Comparison of ENCODE assay signal across 11 cellular contexts in the genomic region with DNA sequence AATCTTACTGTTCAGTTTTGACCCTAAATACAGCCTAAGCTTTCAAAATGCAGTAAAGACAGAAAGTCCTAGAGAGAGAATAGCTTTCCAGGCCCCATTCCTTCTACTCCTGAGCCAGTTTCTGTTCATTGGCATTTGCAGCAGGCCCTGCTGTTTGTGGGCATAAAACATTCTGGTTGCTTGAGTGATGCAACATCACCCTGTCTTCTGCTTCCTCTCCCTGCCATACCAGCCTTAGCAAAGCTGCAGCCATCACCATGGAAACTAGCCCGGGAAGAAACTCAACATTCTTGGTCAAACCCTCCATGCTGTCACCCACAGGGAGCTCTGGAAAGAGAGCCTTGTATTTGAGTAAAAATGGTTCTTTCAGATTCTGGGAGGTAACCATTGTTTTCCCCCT.
DNase-seq lines count a peak whose midpoint lies in the region; ATAC-seq and TF ChIP-seq lines count a peak whose summit lies in the region.
"Had no signal": no experiment of that assay in that cellular context is flagged by ENCODE, and none has a peak within 500 bp of the region (broad histone marks: within the 10 kb centered on the region; RNA-seq: fewer than 3 reads in every experiment).

No MANE protein-coding gene starts in this region.

- H3K4me1 ChIP-seq in gastrocnemius medialis: peaks cover 12 to 14% of the 10 kb centered on the region in 2 donors
- H3K4me1 ChIP-seq: colonic mucosa had no signal

- no peaks in the 10 kb centered on the region for H3K9me3 Mint-ChIP-seq in endothelial cell (ENCODE audit: unreplicated experiment)
- H3K9me3 Mint-ChIP-seq: stimulated activated naive CD8-positive, alpha-beta T cell treated with anti-CD3 and anti-CD28 coated beads, Interleukin-15, Interleukin-2, amounts not matched to agents 100 ng/mL and 50 ng/mL, for 24 hours had no signal

- intact Hi-C loops in gastrocnemius medialis (cut with DNase I; ENCODE audit: low total_unique reads): no loop called here

- H3K9me3 ChIP-seq in gastrocnemius medialis: no peaks in the 10 kb centered on the region
- H3K9me3 ChIP-seq: colonic mucosa, left lung had no signal

- H3K27me3 ChIP-seq in gastrocnemius medialis: no peaks in the 10 kb centered on the region
- H3K27me3 ChIP-seq: colonic mucosa, left lung had no signal

- H3K4me3 Mint-ChIP-seq in endothelial cell (ENCODE audit: unreplicated experiment): no peak overlapping the region
- H3K4me3 Mint-ChIP-seq: stimulated activated naive CD8-positive, alpha-beta T cell treated with anti-CD3 and anti-CD28 coated beads, Interleukin-15, Interleukin-2, amounts not matched to agents 100 ng/mL and 50 ng/mL, for 24 hours had no signal

- DNase-seq in AG10803 (ENCODE audit: low read depth) (peak; percentile 97), MV-4-11 (lab: John Stamatoyannopoulos, UW) (peak; percentile 55), endothelial cell (ENCODE audit: low spot score) (peak; percentile 7), myocyte (ENCODE audit: low read depth) (peak; percentile 82), NOMO-1 treated with DMSO at 0.1 percent for 48 hours (lab: John Stamatoyannopoulos, UW; ENCODE audit: unreplicated experiment) (no peak), RPMI8226 (no peak), gastrocnemius medialis (no peak), NCI-H128 (lab: John Stamatoyannopoulos, UW; ENCODE audit: unreplicated experiment) (no peak)
- DNase-seq: colonic mucosa, left lung had no signal

- no peak for TF ChIP-seq CTCF in AG10803 (conservative IDR thresholded peaks at IDR 0.05; ENCODE audit: low read length)
- no peak for TF ChIP-seq CTCF in endothelial cell (IDR thresholded peaks at IDR 0.05; ENCODE audit: unreplicated experiment)
- no peak for TF ChIP-seq CTCF in gastrocnemius medialis (IDR thresholded peaks at IDR 0.05 in 4 of 5, conservative IDR thresholded peaks at IDR 0.05 in 1 of 5)

- H3K36me3 Mint-ChIP-seq in endothelial cell (ENCODE audit: low read depth, unreplicated experiment): no peaks in the 10 kb centered on the region

- H3K4me3 ChIP-seq in AG10803 (ENCODE audit: low read length) (no peak overlapping the region), gastrocnemius medialis (no peak overlapping the region)
- H3K4me3 ChIP-seq: colonic mucosa, left lung had no signal

- no peak for ATAC-seq in gastrocnemius medialis
- ATAC-seq: left lung had no signal

- no peak overlapping the region for H3K27ac ChIP-seq in gastrocnemius medialis
- H3K27ac ChIP-seq: colonic mucosa, left lung had no signal

- peaks cover 1% of the 10 kb centered on the region for H3K27me3 Mint-ChIP-seq in endothelial cell (ENCODE audit: unreplicated experiment)
- H3K27me3 Mint-ChIP-seq: stimulated activated naive CD8-positive, alpha-beta T cell treated with anti-CD3 and anti-CD28 coated beads, Interleukin-15, Interleukin-2, amounts not matched to agents 100 ng/mL and 50 ng/mL, for 24 hours had no signal

- in situ Hi-C loops in gastrocnemius medialis (cut with MboI; ENCODE audit: low sequenced_read_pairs in 4 of 4): no loop called here

- no peak for TF ChIP-seq POLR2A in gastrocnemius medialis (IDR thresholded peaks at IDR 0.05)

- H3K36me3 ChIP-seq in gastrocnemius medialis: no peaks in the 10 kb centered on the region
- H3K36me3 ChIP-seq: colonic mucosa, left lung had no signal

- peaks cover 39% of the 10 kb centered on the region for H3K4me1 Mint-ChIP-seq in endothelial cell (ENCODE audit: unreplicated experiment)

- peak overlapping the region; percentile 80 for H3K27ac Mint-ChIP-seq in endothelial cell (ENCODE audit: unreplicated experiment)
- H3K27ac Mint-ChIP-seq: stimulated activated naive CD8-positive, alpha-beta T cell treated with anti-CD3 and anti-CD28 coated beads, Interleukin-15, Interleukin-2, amounts not matched to agents 100 ng/mL and 50 ng/mL, for 24 hours had no signal

Comparison
In these comparisons a context has a peak if more than half of its experiments do, and no peak if none do; other contexts are left out.
1. DNase-seq: peak in AG10803 (single experiment), MV-4-11 (single experiment), endothelial cell (single experiment) and myocyte (single experiment); none in NOMO-1 treated with DMSO at 0.1 percent for 48 hours (single experiment), RPMI8226 (single experiment), gastrocnemius medialis (0 of 2) and NCI-H128 (single experiment).